Comparison of ENCODE assay signal across 15 cellular contexts in genomic region chr3:183579967-183580720, GRCh38. TPM values are rescaled to one million over a fixed set of nuclear protein-coding genes. Genes with fewer than 3 reads are reported as not detected.
DNase-seq lines count a peak whose midpoint lies in the region; ATAC-seq and TF ChIP-seq lines count a peak whose summit lies in the region.
"Had no signal": no experiment of that assay in that cellular context is flagged by ENCODE, and none has a peak within 500 bp of the region (broad histone marks: within the 10 kb centered on the region; RNA-seq: fewer than 3 reads in every experiment).

No MANE protein-coding gene starts in this region.

- H3K4me3 ChIP-seq in esophagus muscularis mucosa (peak overlapping the region in 3 of 4 donors; percentile 23 to 37 (median 25)), lower lobe of right lung (peak overlapping the region; percentile 0)
- H3K4me3 ChIP-seq: suprapubic skin had no signal

- ATAC-seq in lower lobe of right lung (peak in 1 of 2 donors; percentile 25), HG02852 (IDR thresholded peaks at IDR 0.05; ENCODE audit: unreplicated experiment) (no peak)
- ATAC-seq in stimulated activated memory B cell treated with anti-CD40 and anti-IgM and Interleukin-4, amounts not matched to agents 10 μg/mL and 1 μg/mL and 100 μg/mL, for 72 hours: peak; percentile 57
- ATAC-seq: activated CD8-positive, alpha-beta T cell treated with anti-CD3 and anti-CD28 coated beads for 36 hours had no signal

- DNase-seq in HFFc6 (no peak), esophagus muscularis mucosa (ENCODE audit: extremely low spot score) (no peak), lower lobe of right lung (no peak), iPS-NIHi7 (ENCODE audit: extremely low spot score) (no peak), T-helper 1 cell (no peak)
- no peak for DNase-seq in NK-92 treated with Interleukin-12 subunit alpha and Interleukin-12 subunit beta, amount 100 ng/mL, for 24 hours (lab: John Stamatoyannopoulos, UW)
- DNase-seq: activated CD8-positive, alpha-beta T cell treated with anti-CD3 and anti-CD28 coated beads for 36 hours; cortex of kidney; NCI-H2227 treated with DMSO at 0.1 percent for 48 hours had no signal

- TF ChIP-seq CTCF in HFFc6 (IDR thresholded peaks at IDR 0.05) (no peak), esophagus muscularis mucosa (IDR thresholded peaks at IDR 0.05) (no peak), lower lobe of right lung (IDR thresholded peaks at IDR 0.05) (no peak)

- peak overlapping the region in 2 of 4 donors; percentile 32 to 33 for H3K27ac ChIP-seq in esophagus muscularis mucosa (replicated peaks in 1 of 4)
- H3K27ac ChIP-seq in lower lobe of right lung: no peak overlapping the region
- H3K27ac ChIP-seq: RWPE1, suprapubic skin had no signal

- H3K9me3 ChIP-seq in esophagus muscularis mucosa (no peaks in the 10 kb centered on the region), lower lobe of right lung (no peaks in the 10 kb centered on the region)
- H3K9me3 ChIP-seq: suprapubic skin had no signal

- H3K27me3 ChIP-seq in esophagus muscularis mucosa: no peaks in the 10 kb centered on the region
- H3K27me3 ChIP-seq in lower lobe of right lung (ENCODE audit: low read depth): no peaks in the 10 kb centered on the region
- H3K27me3 ChIP-seq: suprapubic skin had no signal

- 65% methylated on average over 17 of the region's 17 CpGs for WGBS in esophagus muscularis mucosa

- no peaks in the 10 kb centered on the region for H3K36me3 Mint-ChIP-seq in HFFc6 (ENCODE audit: low read depth)
- H3K36me3 Mint-ChIP-seq in stimulated activated memory B cell treated with anti-CD40 and anti-IgM and Interleukin-4, amounts not matched to agents 10 μg/mL and 1 μg/mL and 100 μg/mL, for 72 hours: no peaks in the 10 kb centered on the region
- H3K36me3 Mint-ChIP-seq: activated naive CD8-positive, alpha-beta T cell had no signal

- H3K4me1 ChIP-seq in esophagus muscularis mucosa (peaks cover 31 to 52% (median 47%) of the 10 kb centered on the region in 4 donors), lower lobe of right lung (peaks cover 15% of the 10 kb centered on the region)

- H3K27ac Mint-ChIP-seq in HFFc6: no peak overlapping the region
- peak overlapping the region; percentile 64 for H3K27ac Mint-ChIP-seq in stimulated activated memory B cell treated with anti-CD40 and anti-IgM and Interleukin-4, amounts not matched to agents 10 μg/mL and 1 μg/mL and 100 μg/mL, for 72 hours
- H3K27ac Mint-ChIP-seq: activated CD8-positive, alpha-beta T cell treated with anti-CD3 and anti-CD28 coated beads for 36 hours; activated naive CD8-positive, alpha-beta T cell had no signal

- TF ChIP-seq EP300 in esophagus muscularis mucosa (IDR thresholded peaks at IDR 0.05): no peak

- TF ChIP-seq POLR2A in esophagus muscularis mucosa (IDR thresholded peaks at IDR 0.05; ENCODE audit: low read depth): no peak

- H3K4me1 Mint-ChIP-seq in HFFc6 (ENCODE audit: low read depth): peaks cover 23% of the 10 kb centered on the region
- peaks cover 44% of the 10 kb centered on the region for H3K4me1 Mint-ChIP-seq in stimulated activated memory B cell treated with anti-CD40 and anti-IgM and Interleukin-4, amounts not matched to agents 10 μg/mL and 1 μg/mL and 100 μg/mL, for 72 hours

- H3K27me3 Mint-ChIP-seq in HFFc6 (ENCODE audit: insufficient read depth): peaks cover 34% of the 10 kb centered on the region
- H3K27me3 Mint-ChIP-seq in stimulated activated memory B cell treated with anti-CD40 and anti-IgM and Interleukin-4, amounts not matched to agents 10 μg/mL and 1 μg/mL and 100 μg/mL, for 72 hours: peaks cover 29% of the 10 kb centered on the region
- H3K27me3 Mint-ChIP-seq: activated CD8-positive, alpha-beta T cell treated with anti-CD3 and anti-CD28 coated beads for 36 hours; activated naive CD8-positive, alpha-beta T cell had no signal

- H3K36me3 ChIP-seq in esophagus muscularis mucosa (no peaks in the 10 kb centered on the region), lower lobe of right lung (no peaks in the 10 kb centered on the region)
- H3K36me3 ChIP-seq: suprapubic skin had no signal

- peak overlapping the region; percentile 29; the same call in 1 of the 2 replicates for H3K4me3 Mint-ChIP-seq in HFFc6
- H3K4me3 Mint-ChIP-seq in stimulated activated memory B cell treated with anti-CD40 and anti-IgM and Interleukin-4, amounts not matched to agents 10 μg/mL and 1 μg/mL and 100 μg/mL, for 72 hours: peak overlapping the region; percentile 73
- H3K4me3 Mint-ChIP-seq: activated CD8-positive, alpha-beta T cell treated with anti-CD3 and anti-CD28 coated beads for 36 hours; activated naive CD8-positive, alpha-beta T cell had no signal

- no peaks in the 10 kb centered on the region for H3K9me3 Mint-ChIP-seq in HFFc6
- no peaks in the 10 kb centered on the region for H3K9me3 Mint-ChIP-seq in stimulated activated memory B cell treated with anti-CD40 and anti-IgM and Interleukin-4, amounts not matched to agents 10 μg/mL and 1 μg/mL and 100 μg/mL, for 72 hours
- H3K9me3 Mint-ChIP-seq: activated CD8-positive, alpha-beta T cell treated with anti-CD3 and anti-CD28 coated beads for 36 hours had no signal

- intact Hi-C loops in esophagus muscularis mucosa (cut with DNase I) (no loop called here), lower lobe of right lung (cut with DNase I) (no loop called here)

RNA-seq across cellular contexts. Expression of gene KLHL6, which starts 24.6 kb away (rescaled TPM):
- not detected for total RNA-seq in HFFc6 (2021; fragmentation: NEBNext Ultra II Directional; extraction: Animal tissue kit (Norgen Biotek cat#: 25700))
- total RNA-seq in esophagus muscularis mucosa (1 to 10 TPM in 2 of 4 donors, under 1 TPM in 2; 0.71 to 4.1 (median 1.3) TPM), lower lobe of right lung (36.7 TPM)
- total RNA-seq: M059J had no signal

RNA-seq across cellular contexts. Expression of gene KLHL24, which starts 55.3 kb away (rescaled TPM):
- total RNA-seq in HFFc6 (2021; fragmentation: NEBNext Ultra II Directional; extraction: Animal tissue kit (Norgen Biotek cat#: 25700)): 10 to 100 TPM in 1 of 6 experiments, 1 to 10 TPM in 5; 5.6 to 15.1 (median 6.7) TPM
- total RNA-seq in esophagus muscularis mucosa: 100 to 1,000 TPM in 3 of 4 donors, 10 to 100 TPM in 1; 87.5 to 166 (median 123) TPM
- total RNA-seq in lower lobe of right lung: 93.9 TPM
